ENCODE assay signal across 8 cellular contexts in genomic region chr19:4328243-4328990, GRCh38. TPM values are rescaled to one million over a fixed set of nuclear protein-coding genes. Genes with fewer than 3 reads are reported as not detected.
DNase-seq lines count a peak whose midpoint lies in the region; ATAC-seq and TF ChIP-seq lines count a peak whose summit lies in the region.

No MANE protein-coding gene starts in this region.

- H3K36me3 Mint-ChIP-seq in activated T-cell treated with anti-CD3 and anti-CD28 coated beads, Interleukin-2, amount 50 U/mL, for 4 hours (ENCODE audit: insufficient read depth) = no peaks in the 10 kb centered on the region
- H3K36me3 Mint-ChIP-seq in natural killer cell treated with Interleukin-12 subunit alpha and Interleukin-12 subunit beta and Interleukin-15 and Interleukin-18, amount 100 ng/mL, for 72 hours = no peaks in the 10 kb centered on the region
- peaks cover 11% of the 10 kb centered on the region for H3K36me3 Mint-ChIP-seq in stimulated activated effector memory CD8-positive, alpha-beta T cell treated with anti-CD3 and anti-CD28 coated beads, Interleukin-12 subunit alpha, Interleukin-12 subunit beta, amount 100 ng/mL, for 72 hours

- peaks cover 3% of the 10 kb centered on the region for H3K27me3 ChIP-seq in fibroblast of lung (ENCODE audit: control insufficient read depth, insufficient read depth, low read length)

- peak overlapping the region; percentile 55 to 86 for H3K27ac Mint-ChIP-seq in natural killer cell treated with Interleukin-12 subunit alpha and Interleukin-12 subunit beta and Interleukin-15 and Interleukin-18, amount 100 ng/mL, for 72 hours
- H3K27ac Mint-ChIP-seq in stimulated activated effector memory CD8-positive, alpha-beta T cell treated with anti-CD3 and anti-CD28 coated beads, Interleukin-12 subunit alpha, Interleukin-12 subunit beta, amount 100 ng/mL, for 72 hours = peak overlapping the region; percentile 88

- H3K4me1 ChIP-seq in fibroblast of lung (ENCODE audit: control insufficient read depth, extremely low read depth, insufficient read depth, low read length) = no peaks in the 10 kb centered on the region

- ATAC-seq in GM18858 (IDR thresholded peaks at IDR 0.05; ENCODE audit: unreplicated experiment) (peak; percentile 46), HG03039 (IDR thresholded peaks at IDR 0.05; ENCODE audit: unreplicated experiment) (peak; percentile 76)
- peak; percentile 86 to 90 for ATAC-seq in activated T-cell treated with anti-CD3 and anti-CD28 coated beads, Interleukin-2, amount 50 U/mL, for 4 hours
- ATAC-seq in natural killer cell treated with Interleukin-12 subunit alpha and Interleukin-12 subunit beta and Interleukin-15 and Interleukin-18, amount 100 ng/mL, for 72 hours = peak; percentile 93 to 95
- peak; percentile 89 for ATAC-seq in stimulated activated effector memory CD8-positive, alpha-beta T cell treated with anti-CD3 and anti-CD28 coated beads, Interleukin-12 subunit alpha, Interleukin-12 subunit beta, amount 100 ng/mL, for 72 hours

- no peak overlapping the region for H2AFZ ChIP-seq in fibroblast of lung (ENCODE audit: low read length)

- H3K9me3 ChIP-seq in fibroblast of lung (ENCODE audit: control insufficient read depth, insufficient read depth, low read depth, low read length) = no peaks in the 10 kb centered on the region

- H3K9me3 Mint-ChIP-seq in activated T-cell treated with anti-CD3 and anti-CD28 coated beads, Interleukin-2, amount 50 U/mL, for 4 hours = no peaks in the 10 kb centered on the region
- no peaks in the 10 kb centered on the region for H3K9me3 Mint-ChIP-seq in natural killer cell treated with Interleukin-12 subunit alpha and Interleukin-12 subunit beta and Interleukin-15 and Interleukin-18, amount 100 ng/mL, for 72 hours
- no peaks in the 10 kb centered on the region for H3K9me3 Mint-ChIP-seq in stimulated activated effector memory CD8-positive, alpha-beta T cell treated with anti-CD3 and anti-CD28 coated beads, Interleukin-12 subunit alpha, Interleukin-12 subunit beta, amount 100 ng/mL, for 72 hours

- H3K9ac ChIP-seq in fibroblast of lung (ENCODE audit: insufficient read depth, low read length) = no peak overlapping the region

- no peak overlapping the region for H3K4me2 ChIP-seq in fibroblast of lung (ENCODE audit: extremely low read depth, insufficient read depth, low read length)

- H3K27me3 Mint-ChIP-seq in activated T-cell treated with anti-CD3 and anti-CD28 coated beads, Interleukin-2, amount 50 U/mL, for 4 hours (ENCODE audit: low read depth) = peaks cover 3% of the 10 kb centered on the region
- no peaks in the 10 kb centered on the region for H3K27me3 Mint-ChIP-seq in natural killer cell treated with Interleukin-12 subunit alpha and Interleukin-12 subunit beta and Interleukin-15 and Interleukin-18, amount 100 ng/mL, for 72 hours

- H3K36me3 ChIP-seq in fibroblast of lung (ENCODE audit: control insufficient read depth, insufficient read depth, low read length) = no peaks in the 10 kb centered on the region

- H3K4me3 ChIP-seq in fibroblast of lung (replicated peaks in 1 of 4; ENCODE audit: control extremely low read depth in 1 of 4, insufficient read depth in 1 of 4, low read depth in 3 of 4, low read length in 4 of 4) = peak overlapping the region in 2 of 4 experiments; percentile 61 to 64

- no peaks in the 10 kb centered on the region for H3K79me2 ChIP-seq in fibroblast of lung (ENCODE audit: control insufficient read depth, insufficient read depth, low read length)

- no peak overlapping the region for H3K27ac ChIP-seq in fibroblast of lung (ENCODE audit: insufficient read depth, low read length)

- peaks cover 25% of the 10 kb centered on the region for H3K4me1 Mint-ChIP-seq in activated T-cell treated with anti-CD3 and anti-CD28 coated beads, Interleukin-2, amount 50 U/mL, for 4 hours (ENCODE audit: low read depth)
- peaks cover 10 to 25% of the 10 kb centered on the region in 2 donors for H3K4me1 Mint-ChIP-seq in natural killer cell treated with Interleukin-12 subunit alpha and Interleukin-12 subunit beta and Interleukin-15 and Interleukin-18, amount 100 ng/mL, for 72 hours (ENCODE audit: low read depth in 2 of 2)
- H3K4me1 Mint-ChIP-seq in stimulated activated effector memory CD8-positive, alpha-beta T cell treated with anti-CD3 and anti-CD28 coated beads, Interleukin-12 subunit alpha, Interleukin-12 subunit beta, amount 100 ng/mL, for 72 hours = peaks cover 32% of the 10 kb centered on the region

- H3K4me3 Mint-ChIP-seq in activated T-cell treated with anti-CD3 and anti-CD28 coated beads, Interleukin-2, amount 50 U/mL, for 4 hours = peak overlapping the region; percentile 85
- H3K4me3 Mint-ChIP-seq in natural killer cell treated with Interleukin-12 subunit alpha and Interleukin-12 subunit beta and Interleukin-15 and Interleukin-18, amount 100 ng/mL, for 72 hours = peak overlapping the region; percentile 82
- H3K4me3 Mint-ChIP-seq in stimulated activated effector memory CD8-positive, alpha-beta T cell treated with anti-CD3 and anti-CD28 coated beads, Interleukin-12 subunit alpha, Interleukin-12 subunit beta, amount 100 ng/mL, for 72 hours = peak overlapping the region; percentile 78

- no peak for TF ChIP-seq CTCF in fibroblast of lung (conservative IDR thresholded peaks at IDR 0.05 in 1 of 2, IDR thresholded peaks at IDR 0.05 in 1 of 2; ENCODE audit: low read depth in 1 of 2, low read length in 2 of 2)

- no peaks in the 10 kb centered on the region for H4K20me1 ChIP-seq in fibroblast of lung (ENCODE audit: control insufficient read depth, extremely low read depth, insufficient read depth, low read length)

- DNase-seq in NOMO-1 (lab: John Stamatoyannopoulos, UW; ENCODE audit: unreplicated experiment in 2 of 2) = peak; percentile 93 to 96
- peak; percentile 98 for DNase-seq in activated T-cell treated with anti-CD3 and anti-CD28 coated beads, Interleukin-2, amount 50 U/mL, for 4 hours
- peak; percentile 73 to 93 for DNase-seq in fibroblast of lung (ENCODE audit: low read depth in 2 of 2)
- peak; percentile 98 for DNase-seq in natural killer cell treated with Interleukin-12 subunit alpha and Interleukin-12 subunit beta and Interleukin-15 and Interleukin-18, amount 100 ng/mL, for 72 hours (ENCODE audit: low spot score)
- peak; percentile 93 to 97 for DNase-seq in stimulated activated effector memory CD8-positive, alpha-beta T cell treated with anti-CD3 and anti-CD28 coated beads, Interleukin-12 subunit alpha, Interleukin-12 subunit beta, amount 100 ng/mL, for 72 hours (ENCODE audit: low spot score in 2 of 2)
- DNase-seq in NCI-H2029 treated with DMSO at 0.1 percent for 48 hours (lab: John Stamatoyannopoulos, UW) = no peak

RNA-seq across cellular contexts. Expression of gene STAP2, which starts 10.2 kb away (rescaled TPM):
- total RNA-seq in activated T-cell treated with anti-CD3 and anti-CD28 coated beads, Interleukin-2, amount 50 U/mL, for 4 hours = 10 to 100 TPM; 11.1 to 13.2 (median 12.8) TPM
- 4.4 and 4.8 TPM in 2 replicates for total RNA-seq in fibroblast of lung
- 1.7 and 2.2 TPM in 2 replicates for polyA plus RNA-seq in fibroblast of lung
- polyA plus RNA-seq in fibroblast of lung (2012) = 2.1 and 3.3 TPM in 2 replicates
- 5.4 and 9.2 TPM in 2 replicates for polyA minus RNA-seq in fibroblast of lung (ENCODE audit: low replicate concordance)
- 10 to 100 TPM in 1 of 2 donors, 1 to 10 TPM in 1; 7.3 to 12.8 TPM for total RNA-seq in natural killer cell treated with Interleukin-12 subunit alpha and Interleukin-12 subunit beta and Interleukin-15 and Interleukin-18, amount 100 ng/mL, for 72 hours

RNA-seq across cellular contexts. Expression of gene MPND, which starts 14.9 kb away (rescaled TPM):
- total RNA-seq in activated T-cell treated with anti-CD3 and anti-CD28 coated beads, Interleukin-2, amount 50 U/mL, for 4 hours = 10 to 100 TPM; 16.0 to 18.6 (median 18.1) TPM
- 6.4 and 7.1 TPM in 2 replicates for total RNA-seq in fibroblast of lung
- 2.7 and 3.8 TPM in 2 replicates for polyA plus RNA-seq in fibroblast of lung
- 10.1 and 17.1 TPM in 2 replicates for polyA plus RNA-seq in fibroblast of lung (2012)
- 12.2 and 19.9 TPM in 2 replicates for polyA minus RNA-seq in fibroblast of lung (ENCODE audit: low replicate concordance)
- 10 to 100 TPM; 28.3 to 73.5 TPM for total RNA-seq in natural killer cell treated with Interleukin-12 subunit alpha and Interleukin-12 subunit beta and Interleukin-15 and Interleukin-18, amount 100 ng/mL, for 72 hours

RNA-seq across cellular contexts. Expression of gene FSD1, which starts 24.0 kb away (rescaled TPM):
- 10 to 100 TPM in 1 of 3 donors, 1 to 10 TPM in 2; 5.9 to 10.4 (median 9.1) TPM for total RNA-seq in activated T-cell treated with anti-CD3 and anti-CD28 coated beads, Interleukin-2, amount 50 U/mL, for 4 hours
- 8.7 and 10.1 TPM in 2 replicates for total RNA-seq in fibroblast of lung
- 4.6 and 7.1 TPM in 2 replicates for polyA plus RNA-seq in fibroblast of lung
- 6.1 and 10.1 TPM in 2 replicates for polyA plus RNA-seq in fibroblast of lung (2012)
- polyA minus RNA-seq in fibroblast of lung (ENCODE audit: low replicate concordance) = 8.3 and 13.4 TPM in 2 replicates
- 10 to 100 TPM; 16.0 to 24.7 TPM for total RNA-seq in natural killer cell treated with Interleukin-12 subunit alpha and Interleukin-12 subunit beta and Interleukin-15 and Interleukin-18, amount 100 ng/mL, for 72 hours

RNA-seq across cellular contexts. Expression of gene TMIGD2, which starts 26.2 kb away (rescaled TPM):
- 1 to 10 TPM; 1.9 to 2.7 (median 2.1) TPM for total RNA-seq in activated T-cell treated with anti-CD3 and anti-CD28 coated beads, Interleukin-2, amount 50 U/mL, for 4 hours
- total RNA-seq in fibroblast of lung = not detected in 2 replicates
- polyA plus RNA-seq in fibroblast of lung = not detected in 2 replicates
- polyA plus RNA-seq in fibroblast of lung (2012) = not detected in 2 replicates
- polyA minus RNA-seq in fibroblast of lung (ENCODE audit: low replicate concordance) = not detected in 2 replicates
- total RNA-seq in natural killer cell treated with Interleukin-12 subunit alpha and Interleukin-12 subunit beta and Interleukin-15 and Interleukin-18, amount 100 ng/mL, for 72 hours = 1 to 10 TPM; 4.6 to 5.1 TPM

RNA-seq across cellular contexts. Expression of gene SHD, which starts 49.4 kb away (rescaled TPM):
- total RNA-seq in activated T-cell treated with anti-CD3 and anti-CD28 coated beads, Interleukin-2, amount 50 U/mL, for 4 hours = not detected
- total RNA-seq in fibroblast of lung = not detected in 2 replicates
- not detected in 2 replicates for polyA plus RNA-seq in fibroblast of lung
- polyA plus RNA-seq in fibroblast of lung (2012) = not detected in 2 replicates
- not detected in 2 replicates for polyA minus RNA-seq in fibroblast of lung (ENCODE audit: low replicate concordance)
- total RNA-seq in natural killer cell treated with Interleukin-12 subunit alpha and Interleukin-12 subunit beta and Interleukin-15 and Interleukin-18, amount 100 ng/mL, for 72 hours = not detected
